8 cellular contexts compared by ENCODE assay signal in genomic region chr13:112606125-112607001, GRCh38. TPM values are rescaled to one million over a fixed set of nuclear protein-coding genes. Genes with fewer than 3 reads are reported as not detected.
DNase-seq lines count a peak whose midpoint lies in the region; ATAC-seq, FAIRE-seq and TF ChIP-seq lines count a peak whose summit lies in the region.

No MANE protein-coding gene starts in this region.

- FAIRE-seq in HTR-8/SVneo (lab: Jason Lieb, UNC), result peak; percentile 49

- H3K27ac ChIP-seq in OCI-LY3 (ENCODE audit: low read length) (no peak overlapping the region), mucosa of rectum (ENCODE audit: low read depth in 2 of 2, low read length in 2 of 2) (peak overlapping the region; percentile 45 to 57)

- peak; percentile 100 for ATAC-seq in GM21381 (IDR thresholded peaks at IDR 0.05; ENCODE audit: unreplicated experiment)

- peak; percentile 97 for DNase-seq in D341Med (ENCODE audit: low spot score)
- peak; percentile 78 for DNase-seq in HTR-8/SVneo (ENCODE audit: insufficient read length, low spot score)
- DNase-seq in activated T-cell treated with anti-CD3 and anti-CD28 coated beads for 48 hours (ENCODE audit: low read depth), result peak; percentile 89
- no peak for DNase-seq in epithelial cell of proximal tubule (ENCODE audit: low read depth)
- DNase-seq in stimulated activated CD8-positive, alpha-beta memory T cell treated with anti-CD3 and anti-CD28 coated beads, Interleukin-4, amount 100 ng/mL, for 24 hours (ENCODE audit: low read depth), result peak; percentile 88

- H3K27me3 ChIP-seq in OCI-LY3 (ENCODE audit: low read depth, low read length) (peaks cover 41% of the 10 kb centered on the region), mucosa of rectum (ENCODE audit: control insufficient read depth in 2 of 2, insufficient read depth in 2 of 2, low read length in 2 of 2) (no peaks in the 10 kb centered on the region)

- H3K9me3 ChIP-seq in OCI-LY3 (ENCODE audit: insufficient read depth, low read length) (peaks cover 12% of the 10 kb centered on the region; the same call in 1 of the 2 replicates), mucosa of rectum (ENCODE audit: control insufficient read depth in 2 of 2, low read length in 2 of 2) (no peaks in the 10 kb centered on the region)

- H3K4me1 ChIP-seq in OCI-LY3 (ENCODE audit: low read length) (peaks cover 13% of the 10 kb centered on the region; the same call in 1 of the 2 replicates), mucosa of rectum (ENCODE audit: control insufficient read depth in 2 of 2, insufficient read depth in 2 of 2, low read length in 2 of 2) (peaks cover 3 to 6% of the 10 kb centered on the region in 2 donors)

- TF ChIP-seq CTCF in OCI-LY3 (IDR thresholded peaks at IDR 0.05; ENCODE audit: low read depth, low read length), result peak; percentile 97
- TF ChIP-seq CTCF in epithelial cell of proximal tubule (conservative IDR thresholded peaks at IDR 0.05; ENCODE audit: low read depth, low read length), result peak; percentile 93

- H3K4me3 ChIP-seq in OCI-LY3 (ENCODE audit: low read length), result peak overlapping the region; percentile 81
- H3K4me3 ChIP-seq in epithelial cell of proximal tubule (ENCODE audit: low read depth, low read length), result peak overlapping the region; percentile 51
- H3K4me3 ChIP-seq in mucosa of rectum (ENCODE audit: low read length in 2 of 2), result peak overlapping the region; percentile 67 to 86

- peak overlapping the region; percentile 96 for H3K4me2 ChIP-seq in OCI-LY3 (ENCODE audit: low read length)

- H4K20me1 ChIP-seq in OCI-LY3 (ENCODE audit: insufficient read depth, low read length), result no peaks in the 10 kb centered on the region

- peak overlapping the region; percentile 98 for H2AFZ ChIP-seq in OCI-LY3 (ENCODE audit: low read depth, low read length)

- H3K9ac ChIP-seq in OCI-LY3 (ENCODE audit: low read length) (peak overlapping the region; percentile 57), mucosa of rectum (ENCODE audit: low read depth in 1 of 2, low read length in 2 of 2) (peak overlapping the region; percentile 50 to 63)

- no peaks in the 10 kb centered on the region for H3K79me2 ChIP-seq in OCI-LY3 (ENCODE audit: low read length)

- no peaks in the 10 kb centered on the region for H3K36me3 ChIP-seq in OCI-LY3 (replicated peaks; ENCODE audit: low read depth, low read length)
- H3K36me3 ChIP-seq in mucosa of rectum (ENCODE audit: control insufficient read depth in 2 of 2, insufficient read depth in 2 of 2, low read length in 2 of 2), result no peaks in the 10 kb centered on the region

RNA-seq across cellular contexts. Expression of gene TUBGCP3, which starts 18.4 kb away (rescaled TPM):
- 16.1 and 16.4 TPM in 2 replicates for total RNA-seq in epithelial cell of proximal tubule
